In genomic region chr6:25312703-25313102, GRCh38 we compare ENCODE assay signal across 9 cellular contexts. TPM values are rescaled to one million over a fixed set of nuclear protein-coding genes. Genes with fewer than 3 reads are reported as not detected.
DNase-seq lines count a peak whose midpoint lies in the region; ATAC-seq and TF ChIP-seq lines count a peak whose summit lies in the region.
"Had no signal": no experiment of that assay in that cellular context is flagged by ENCODE, and none has a peak within 500 bp of the region (broad histone marks: within the 10 kb centered on the region; RNA-seq: fewer than 3 reads in every experiment).

No MANE protein-coding gene starts in this region.

- no peak overlapping the region for H3K4me3 ChIP-seq in BLaER1
- peak overlapping the region; percentile 52 for H3K4me3 ChIP-seq in Loucy (ENCODE audit: low read length, poor library complexity, severe bottlenecking)

- H3K9me2 ChIP-seq in Loucy (replicated peaks; ENCODE audit: low read depth, low read length), result no peaks in the 10 kb centered on the region

- H3K27ac Mint-ChIP-seq in mesothelial cell of epicardium, result peak overlapping the region; percentile 73
- H3K27ac Mint-ChIP-seq: activated CD8-positive, alpha-beta memory T cell treated with anti-CD3 and anti-CD28 coated beads, Interleukin-2, amount 10 ng/mL, durations not matched to agents 7 days and 5 days had no signal

- peaks cover 23% of the 10 kb centered on the region for H3K79me2 ChIP-seq in Loucy (ENCODE audit: insufficient read depth, low read length)

- H3F3A ChIP-seq in Loucy (ENCODE audit: low read depth), result peaks cover 9% of the 10 kb centered on the region; the same call in 1 of the 2 replicates

- H3K9ac ChIP-seq in BLaER1 (no peak overlapping the region), Loucy (ENCODE audit: low read depth, low read length, poor library complexity, severe bottlenecking) (peak overlapping the region; percentile 44)

- no peak for ATAC-seq in HG03378 (IDR thresholded peaks at IDR 0.05; ENCODE audit: unreplicated experiment)
- ATAC-seq: activated CD8-positive, alpha-beta memory T cell treated with anti-CD3 and anti-CD28 coated beads, Interleukin-2, amount 10 ng/mL, durations not matched to agents 7 days and 5 days had no signal

- H3K4me1 ChIP-seq in BLaER1 (peaks cover 30% of the 10 kb centered on the region), Loucy (ENCODE audit: insufficient read depth, low read length, poor library complexity, severe bottlenecking) (peaks cover 42% of the 10 kb centered on the region)

- H2AFZ ChIP-seq in Loucy (ENCODE audit: low read length), result no peak overlapping the region

- peak overlapping the region; percentile 66 for H3K4me2 ChIP-seq in BLaER1
- H3K4me2 ChIP-seq in Loucy (ENCODE audit: low read depth, low read length, poor library complexity, severe bottlenecking), result peak overlapping the region; percentile 76

- H3K4me1 Mint-ChIP-seq in mesothelial cell of epicardium, result peaks cover 24% of the 10 kb centered on the region
- H3K4me1 Mint-ChIP-seq: activated CD8-positive, alpha-beta memory T cell treated with anti-CD3 and anti-CD28 coated beads, Interleukin-2, amount 10 ng/mL, durations not matched to agents 7 days and 5 days had no signal

- peak; percentile 25; the same call in 1 of the 2 replicates for TF ChIP-seq CTCF in Loucy (conservative IDR thresholded peaks at IDR 0.05; ENCODE audit: low read length)
- TF ChIP-seq CTCF in mesothelial cell of epicardium (IDR thresholded peaks at IDR 0.05; ENCODE audit: unreplicated experiment), result no peak

- no peaks in the 10 kb centered on the region for H3K9me3 ChIP-seq in BLaER1
- H3K9me3 ChIP-seq in Loucy (ENCODE audit: insufficient read depth, low read depth, low read length), result no peaks in the 10 kb centered on the region

- H3K27me3 ChIP-seq in BLaER1 (no peaks in the 10 kb centered on the region), Loucy (ENCODE audit: insufficient read depth, low read length, poor library complexity, severe bottlenecking) (no peaks in the 10 kb centered on the region)

- no peaks in the 10 kb centered on the region for H3K27me3 Mint-ChIP-seq in mesothelial cell of epicardium (ENCODE audit: low read depth)
- H3K27me3 Mint-ChIP-seq: activated CD8-positive, alpha-beta memory T cell treated with anti-CD3 and anti-CD28 coated beads, Interleukin-2, amount 10 ng/mL, durations not matched to agents 7 days and 5 days had no signal

- H3K4me3 Mint-ChIP-seq in mesothelial cell of epicardium, result no peak overlapping the region
- H3K4me3 Mint-ChIP-seq: activated CD8-positive, alpha-beta memory T cell treated with anti-CD3 and anti-CD28 coated beads, Interleukin-2, amount 10 ng/mL, durations not matched to agents 7 days and 5 days had no signal

- H3K27ac ChIP-seq in BLaER1, result no peak overlapping the region

- no peaks in the 10 kb centered on the region for H4K20me1 ChIP-seq in BLaER1
- no peaks in the 10 kb centered on the region for H4K20me1 ChIP-seq in Loucy (ENCODE audit: insufficient read depth, low read length, poor library complexity, severe bottlenecking)

- H3K36me3 ChIP-seq in BLaER1 (no peaks in the 10 kb centered on the region), Loucy (ENCODE audit: insufficient read depth, low read length) (no peaks in the 10 kb centered on the region)

- no peaks in the 10 kb centered on the region for H3K9me3 Mint-ChIP-seq in mesothelial cell of epicardium

- no peaks in the 10 kb centered on the region for H3K36me3 Mint-ChIP-seq in mesothelial cell of epicardium
- H3K36me3 Mint-ChIP-seq: activated CD8-positive, alpha-beta memory T cell treated with anti-CD3 and anti-CD28 coated beads, Interleukin-2, amount 10 ng/mL, durations not matched to agents 7 days and 5 days had no signal

- DNase-seq in dedifferentiated amniotic fluid mesenchymal stem cell (ENCODE audit: extremely low spot score) (peak; percentile 75), mesothelial cell of epicardium (ENCODE audit: low spot score in 2 of 2, unreplicated experiment in 2 of 2) (no peak), NCI-H1694 (lab: John Stamatoyannopoulos, UW) (no peak), GOT3 (lab: John Stamatoyannopoulos, UW) (no peak)
- no peak for DNase-seq in activated CD4-positive, CD25-positive, alpha-beta regulatory T cell treated with anti-CD3 and anti-CD28 coated beads, Interleukin-2, amount 50 U/mL, for 72 hours
- DNase-seq: activated CD8-positive, alpha-beta memory T cell treated with anti-CD3 and anti-CD28 coated beads, Interleukin-2, amount 10 ng/mL, durations not matched to agents 7 days and 5 days had no signal

RNA-seq across cellular contexts. Expression of gene CARMIL1, which starts 33.5 kb away (rescaled TPM):
- total RNA-seq in mesothelial cell of epicardium, result 12.4 to 15.7 TPM (median 14.2 TPM) in 3 replicates
